In genomic region chr1:32066489-32066873, GRCh38 we compare ENCODE assay signal across 1 cellular context.
TF ChIP-seq lines count a peak whose summit lies in the region.

No MANE protein-coding gene starts in this region.

TF ChIP-seq in H1, 55 proteins besides CTCF, POLR2A, EP300 and RAD21:
- no peak for TF ChIP-seq HDAC2 (IDR thresholded peaks at IDR 0.05; ENCODE audit: borderline replicate concordance in 1 of 2, low read depth in 2 of 2, low read length in 2 of 2)
- TF ChIP-seq POLR2AphosphoS5 (IDR thresholded peaks at IDR 0.05; ENCODE audit: low read depth, low read length), result peak; percentile 53; the same call in 1 of the 2 replicates
